ENCODE assay signal across 8 cellular contexts in genomic region chr1:212678456-212679410, GRCh38. TPM values are rescaled to one million over a fixed set of nuclear protein-coding genes. Genes with fewer than 3 reads are reported as not detected.
DNase-seq lines count a peak whose midpoint lies in the region; ATAC-seq, FAIRE-seq and TF ChIP-seq lines count a peak whose summit lies in the region.

No MANE protein-coding gene starts in this region.

- ATAC-seq in GM21367 (IDR thresholded peaks at IDR 0.05; ENCODE audit: unreplicated experiment): peak; percentile 56
- peak; percentile 53 for ATAC-seq in HG03280 (IDR thresholded peaks at IDR 0.05; ENCODE audit: unreplicated experiment)
- no peak for ATAC-seq in activated naive CD8-positive, alpha-beta T cell treated with anti-CD3 and anti-CD28 coated beads, Interleukin-2, amount 10 ng/mL, durations not matched to agents 7 days and 5 days (ENCODE audit: low read depth)

- no peaks in the 10 kb centered on the region for H3K79me2 ChIP-seq in GM23248 (ENCODE audit: insufficient read depth)

- TF ChIP-seq POLR2A in stomach (IDR thresholded peaks at IDR 0.05): no peak

- H3K9ac ChIP-seq in GM23248: no peak overlapping the region

- no peaks in the 10 kb centered on the region for H3F3A ChIP-seq in GM23248 (ENCODE audit: insufficient read depth)

- in situ Hi-C loops in GM23248 (cut with MboI): no loop called here

- no peak overlapping the region for H3K4me2 ChIP-seq in GM23248 (ENCODE audit: unreplicated experiment)

- peaks cover 31% of the 10 kb centered on the region for H3K4me1 Mint-ChIP-seq in activated naive CD8-positive, alpha-beta T cell treated with anti-CD3 and anti-CD28 coated beads, Interleukin-2, amount 10 ng/mL, durations not matched to agents 7 days and 5 days

- H3K27ac ChIP-seq in stomach (no peak overlapping the region), GM23248 (no peak overlapping the region)

- H3K9me3 ChIP-seq in stomach (no peaks in the 10 kb centered on the region), GM23248 (ENCODE audit: low read depth) (no peaks in the 10 kb centered on the region)

- H4K20me1 ChIP-seq in GM23248 (ENCODE audit: insufficient read depth): no peaks in the 10 kb centered on the region

- 61 to 73% (median 67%) methylated on average over 11 of the region's 11 CpGs for WGBS in stomach, 5 donors
- WGBS in GM23248 (ENCODE audit: low coverage in 1 of 2, low lambda C conversion rate in 2 of 2, missing lambda C conversion rate in 2 of 2), 2 experiments: 71 to 73% methylated on average over 11 of the region's 11 CpGs

- H3K4me3 ChIP-seq in stomach (no peak overlapping the region), GM23248 (no peak overlapping the region)

- intact Hi-C loops in stomach (cut with DNase I; ENCODE audit: low total_unique reads): no loop called here

- peaks cover 7% of the 10 kb centered on the region for H3K36me3 Mint-ChIP-seq in activated naive CD8-positive, alpha-beta T cell treated with anti-CD3 and anti-CD28 coated beads, Interleukin-2, amount 10 ng/mL, durations not matched to agents 7 days and 5 days

- TF ChIP-seq EP300 in stomach (IDR thresholded peaks at IDR 0.05): no peak

- TF ChIP-seq CTCF in stomach (IDR thresholded peaks at IDR 0.05): no peak

- POLR2A ChIA-PET in activated naive CD8-positive, alpha-beta T cell treated with anti-CD3 and anti-CD28 coated beads, Interleukin-2, amount 10 ng/mL, durations not matched to agents 7 days and 5 days (lab: Charles Lee): interaction anchor here (0.6 to 1.8 kb wide), 2 partner anchors 10 to 54 kb away, joined by 6 read pairs; no protein-coding TSS in a partner anchor

- peaks cover 6% of the 10 kb centered on the region for H3K27me3 Mint-ChIP-seq in activated naive CD8-positive, alpha-beta T cell treated with anti-CD3 and anti-CD28 coated beads, Interleukin-2, amount 10 ng/mL, durations not matched to agents 7 days and 5 days

- H3K36me3 ChIP-seq in stomach (no peaks in the 10 kb centered on the region), GM23248 (ENCODE audit: low read depth) (no peaks in the 10 kb centered on the region)

- H2AFZ ChIP-seq in GM23248: no peak overlapping the region

- H3K9me3 Mint-ChIP-seq in activated naive CD8-positive, alpha-beta T cell treated with anti-CD3 and anti-CD28 coated beads, Interleukin-2, amount 10 ng/mL, durations not matched to agents 7 days and 5 days: no peaks in the 10 kb centered on the region

- FAIRE-seq in GM18507 (lab: Jason Lieb, UNC): peak; percentile 96

- H3K4me1 ChIP-seq in stomach: peaks cover 0 to 8% (median 0%) of the 10 kb centered on the region in 4 donors
- no peaks in the 10 kb centered on the region for H3K4me1 ChIP-seq in GM23248 (ENCODE audit: insufficient read depth)

- H3K27me3 ChIP-seq in stomach: no peaks in the 10 kb centered on the region
- no peaks in the 10 kb centered on the region for H3K27me3 ChIP-seq in GM23248 (replicated peaks; ENCODE audit: insufficient read depth)

- no peak overlapping the region for H3K4me3 Mint-ChIP-seq in activated naive CD8-positive, alpha-beta T cell treated with anti-CD3 and anti-CD28 coated beads, Interleukin-2, amount 10 ng/mL, durations not matched to agents 7 days and 5 days

- DNase-seq in GM18507 (ENCODE audit: extremely low spot score, insufficient read length, low read depth) (no peak), stomach (no peak), GM23248 (no peak)
- DNase-seq in activated naive CD8-positive, alpha-beta T cell treated with anti-CD3 and anti-CD28 coated beads, Interleukin-2, amount 10 ng/mL, durations not matched to agents 7 days and 5 days: no peak
- DNase-seq in central memory CD4-positive, alpha-beta T cell: no peak
- no peak for DNase-seq in NK-92 treated with Interleukin-12 subunit alpha and Interleukin-12 subunit beta, amount 100 ng/mL, for 24 hours (lab: John Stamatoyannopoulos, UW)

- H3K27ac Mint-ChIP-seq in activated naive CD8-positive, alpha-beta T cell treated with anti-CD3 and anti-CD28 coated beads, Interleukin-2, amount 10 ng/mL, durations not matched to agents 7 days and 5 days: peak overlapping the region; percentile 37

- H3K9me2 ChIP-seq in GM23248 (ENCODE audit: insufficient read depth): no peaks in the 10 kb centered on the region

RNA-seq across cellular contexts. Expression of gene BATF3, which starts 20.9 kb away (rescaled TPM):
- total RNA-seq in activated naive CD8-positive, alpha-beta T cell treated with anti-CD3 and anti-CD28 coated beads, Interleukin-2, amount 10 ng/mL, durations not matched to agents 7 days and 5 days: 10 to 100 TPM in 1 of 2 experiments, 1 to 10 TPM in 1; 9.8 to 13.2 TPM
- total RNA-seq in stomach: 1 to 10 TPM in 2 of 5 donors, not detected in 3; 1.1 to 1.2 TPM
- 1 to 10 TPM; 4.1 to 6.9 (median 5.3) TPM for polyA plus RNA-seq in stomach
- total RNA-seq in GM23248 (2014; rRNA removed; shearing (Covaris generic)): 0.86 and 1.4 TPM in 2 replicates
- polyA plus RNA-seq in GM23248 (2016; fragmentation: Nextera tagmentation; extraction: Ambion mirVana): 0.46 and 0.60 TPM in 2 replicates
